1 cellular context compared by ENCODE assay signal in genomic region chr1:27117733-27118439, GRCh38.
TF ChIP-seq lines count a peak whose summit lies in the region.

No MANE protein-coding gene starts in this region.

TF ChIP-seq in IMR-90, 13 proteins besides CTCF, POLR2A, EP300 and RAD21:
- TF ChIP-seq BHLHE40 (IDR thresholded peaks at IDR 0.05; ENCODE audit: low read depth, low read length): no peak
- TF ChIP-seq SMC3 (IDR thresholded peaks at IDR 0.05; ENCODE audit: low read depth, low read length): no peak
